Comparison of ENCODE assay signal across 1 cellular context in genomic region chr10:119466655-119467054, GRCh38.
TF ChIP-seq lines count a peak whose summit lies in the region.

No MANE protein-coding gene starts in this region.

TF ChIP-seq in K562, 482 proteins besides CTCF, POLR2A, EP300 and RAD21 (continued from another document):
- TF ChIP-seq TFAP4 (CRISPR knock-in tag; IDR thresholded peaks at IDR 0.05; ENCODE audit: borderline replicate concordance), result no peak
